Comparison of ENCODE assay signal across 6 cellular contexts in the genomic region with DNA sequence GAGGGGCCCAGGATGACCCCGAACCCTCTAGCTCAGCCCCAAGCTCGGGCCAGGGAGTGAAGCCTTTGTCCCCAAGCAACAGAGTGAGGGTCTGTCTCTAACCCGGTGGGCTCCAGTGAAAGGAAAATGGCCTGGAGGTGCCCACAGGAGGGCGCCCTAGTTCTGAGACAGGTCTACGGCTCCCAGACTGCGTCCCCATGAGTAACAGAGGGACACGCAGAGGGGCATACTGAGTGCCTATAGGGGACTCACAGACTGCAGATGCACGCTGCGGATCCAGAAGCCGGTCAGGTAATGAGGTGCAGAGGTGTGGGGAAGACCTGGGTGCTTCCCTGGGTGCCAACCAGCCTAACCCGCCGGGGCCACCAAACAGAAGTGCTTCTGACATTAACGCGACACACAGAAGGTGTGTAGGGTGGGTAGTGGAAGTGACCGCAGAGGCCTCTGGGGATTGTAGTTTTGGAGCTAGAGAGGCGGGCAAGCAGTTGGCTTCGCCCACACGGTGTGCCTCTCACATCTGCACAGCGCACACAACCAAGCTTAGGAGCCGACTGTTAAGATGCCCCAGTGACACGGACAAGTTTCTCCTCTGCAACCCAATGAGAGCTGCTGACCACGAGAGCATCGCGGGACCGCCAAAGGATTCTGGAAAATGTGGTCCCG.
A peak's percentile ranks its signal among the peaks of the same experiment; 100 is the strongest.
DNase-seq lines count a peak whose midpoint lies in the region; ATAC-seq, FAIRE-seq and TF ChIP-seq lines count a peak whose summit lies in the region.
"Not testable (repeated sequence)": the region's sequence is repeated elsewhere in the genome, so short reads cannot be mapped to it uniquely, and the experiment has no call there.

No MANE protein-coding gene starts in this region.

- H3T11ph ChIP-seq in H9 (ENCODE audit: low read length), result not testable (repeated sequence)

- not testable (repeated sequence) for H3K4me2 ChIP-seq in GM23338; H9 (ENCODE audit: insufficient read depth, insufficient read length, low read length)

- H3K36me3 ChIP-seq in GM23338 (ENCODE audit: insufficient read depth); endodermal cell (ENCODE audit: control insufficient read depth, insufficient read depth, low read length); heart left ventricle: not testable (repeated sequence)

- H3K36me3 Mint-ChIP-seq in GM23338 (ENCODE audit: low read depth), result peaks cover 38% of the 10 kb centered on the region
- peaks cover 23 to 26% (median 25%) of the 10 kb centered on the region in 3 experiments for H3K36me3 Mint-ChIP-seq in H9 (ENCODE audit: insufficient read depth in 1 of 3, low read depth in 3 of 3)
- peaks cover 23% of the 10 kb centered on the region for H3K36me3 Mint-ChIP-seq in WTC11
- H3K36me3 Mint-ChIP-seq in endodermal cell (ENCODE audit: low read depth), result peaks cover 26% of the 10 kb centered on the region

- not testable (repeated sequence) for H4K20me1 ChIP-seq in GM23338 (replicated peaks; ENCODE audit: insufficient read depth); H9 (ENCODE audit: control insufficient read depth, insufficient read depth, insufficient read length)

- not testable (repeated sequence) for H2AK5ac ChIP-seq in H9 (ENCODE audit: insufficient read length, low read length)

- not testable (repeated sequence) for H3K4me1 Mint-ChIP-seq in GM23338, H9, WTC11, endodermal cell

- H2BK20ac ChIP-seq in H9 (ENCODE audit: low read depth, low read length, poor library complexity, severe bottlenecking), result not testable (repeated sequence)

- H4K91ac ChIP-seq in H9 (ENCODE audit: insufficient read length, low read depth, low read length), result not testable (repeated sequence)

- intact Hi-C loops in heart left ventricle (cut with DNase I), result not testable (repeated sequence)

- not testable (repeated sequence) for H3K56ac ChIP-seq in H9 (ENCODE audit: insufficient read length, low read depth, low read length)

- not testable (repeated sequence) for H3K23me2 ChIP-seq in H9 (ENCODE audit: insufficient read length, low read depth, low read length, poor library complexity, severe bottlenecking)

- WGBS in H9 (ENCODE audit: extremely low coverage, insufficient read length, low lambda C conversion rate), result no CpG with 5 or more reads among the region's 26 CpGs
- WGBS in endodermal cell (ENCODE audit: insufficient coverage in 1 of 2, insufficient read length in 1 of 2), 2 experiments, result 100% methylated on average over 1 of the region's 26 CpGs; no CpG with 5 or more reads in 1 of the 2 experiments
- 90 to 95% (median 93%) methylated on average over 12 to 13 of the region's 26 CpGs; no CpG with 5 or more reads in 1 of the 4 donors for WGBS in heart left ventricle, 4 donors

- H3K18ac ChIP-seq in H9 (ENCODE audit: insufficient read length, low read depth, low read length), result not testable (repeated sequence)

- H3K4me3 ChIP-seq in GM23338; endodermal cell (ENCODE audit: low read length); heart left ventricle: not testable (repeated sequence)

- H3K9me2 ChIP-seq in GM23338 (ENCODE audit: insufficient read depth), result not testable (repeated sequence)

- CTCF ChIA-PET in WTC11 (lab: Charles Lee), result not testable (repeated sequence)

- not testable (repeated sequence) for DNase-seq in GM23338 (ENCODE audit: low spot score); H9; HTR-8/SVneo (ENCODE audit: insufficient read length, low spot score); WTC11 (ENCODE audit: low spot score); endodermal cell; heart left ventricle

- not testable (repeated sequence) for H3K79me1 ChIP-seq in H9 (ENCODE audit: insufficient read depth, low read depth, low read length, poor library complexity, severe bottlenecking)

- H3K79me2 ChIP-seq in GM23338 (replicated peaks; ENCODE audit: insufficient read depth); H9 (ENCODE audit: insufficient read depth, low read length): not testable (repeated sequence)

- not testable (repeated sequence) for H2AFZ ChIP-seq in GM23338; H9 (ENCODE audit: low read length)

- H2BK15ac ChIP-seq in H9 (ENCODE audit: low read depth, low read length), result not testable (repeated sequence)

- not testable (repeated sequence) for H3K27me3 Mint-ChIP-seq in GM23338 (ENCODE audit: insufficient read depth, low read depth, poor library complexity); H9 (ENCODE audit: low read depth); WTC11 (ENCODE audit: low read depth); endodermal cell (ENCODE audit: insufficient read depth)

- not testable (repeated sequence) for TF ChIP-seq POLR2A in heart left ventricle (IDR thresholded peaks at IDR 0.05)

- H4K5ac ChIP-seq in H9 (ENCODE audit: insufficient read length, low read depth, low read length), result not testable (repeated sequence)

- not testable (repeated sequence) for H3K14ac ChIP-seq in H9 (ENCODE audit: insufficient read depth, low read length)

- not testable (repeated sequence) for H3F3A ChIP-seq in GM23338 (replicated peaks; ENCODE audit: low read depth)

- H4K8ac ChIP-seq in H9 (replicated peaks; ENCODE audit: insufficient read length, low read depth, low read length), result not testable (repeated sequence)

- POLR2A ChIA-PET in WTC11 (lab: Charles Lee), result not testable (repeated sequence)

- peak; percentile 87 for ATAC-seq in GM23338
- ATAC-seq in WTC11, result peak; percentile 87
- ATAC-seq in heart left ventricle, result peak in 3 of 4 donors; percentile 11 to 41 (median 12)

- H3K9ac ChIP-seq in H9 (ENCODE audit: extremely low read depth, insufficient read length, low read length); endodermal cell (ENCODE audit: extremely low read depth, low read length, poor library complexity, severe bottlenecking): not testable (repeated sequence)

- TF ChIP-seq CTCF in GM23338 (conservative IDR thresholded peaks at IDR 0.05; ENCODE audit: low read depth in 2 of 2) (peak in 1 of 2 experiments; percentile 36; a peak in 2 of 4 replicates), H9 (conservative IDR thresholded peaks at IDR 0.05) (peak; percentile 33; the same call in 2 of the 3 replicates), endodermal cell (conservative IDR thresholded peaks at IDR 0.05) (peak; percentile 24)
- TF ChIP-seq CTCF in WTC11 (IDR thresholded peaks at IDR 0.05); heart left ventricle (IDR thresholded peaks at IDR 0.05): not testable (repeated sequence)

- not testable (repeated sequence) for H3K27ac Mint-ChIP-seq in GM23338, H9, WTC11, endodermal cell

- H3K27me3 ChIP-seq in GM23338 (ENCODE audit: insufficient read depth); H9 (ENCODE audit: insufficient read depth, low read length); endodermal cell (ENCODE audit: control insufficient read depth, insufficient read depth, low read length, poor library complexity, severe bottlenecking); heart left ventricle: not testable (repeated sequence)

- not testable (repeated sequence) for H2BK12ac ChIP-seq in H9 (ENCODE audit: insufficient read length, low read depth, low read length)

- H3K4me1 ChIP-seq in GM23338 (ENCODE audit: insufficient read depth); H9 (ENCODE audit: insufficient read depth, low read length); endodermal cell (ENCODE audit: control insufficient read depth, insufficient read depth, low read length); heart left ventricle: not testable (repeated sequence)

- H3K27ac ChIP-seq in GM23338 (ENCODE audit: low read depth); H9 (ENCODE audit: insufficient read length, low read depth, low read length); endodermal cell (ENCODE audit: low read depth, low read length); heart left ventricle: not testable (repeated sequence)

- not testable (repeated sequence) for H2BK120ac ChIP-seq in H9 (ENCODE audit: low read depth, low read length, poor library complexity, severe bottlenecking)

- not testable (repeated sequence) for H2BK5ac ChIP-seq in H9 (ENCODE audit: insufficient read length, low read length)

- H3K9me3 ChIP-seq in H9 (ENCODE audit: control insufficient read depth, low read depth, low read length); endodermal cell (ENCODE audit: control insufficient read depth, low read length); heart left ventricle: not testable (repeated sequence)

- H3K4ac ChIP-seq in H9 (ENCODE audit: low read depth, low read length), result not testable (repeated sequence)

- not testable (repeated sequence) for H3K23ac ChIP-seq in H9 (ENCODE audit: insufficient read length, low read depth, low read length)

- H3K4me3 Mint-ChIP-seq in GM23338, H9, WTC11, endodermal cell: not testable (repeated sequence)

- peak; percentile 16 for FAIRE-seq in HTR-8/SVneo (lab: Jason Lieb, UNC)

- H3K9me3 Mint-ChIP-seq in GM23338, result peaks cover 19% of the 10 kb centered on the region
- H3K9me3 Mint-ChIP-seq in H9, WTC11, endodermal cell: not testable (repeated sequence)

Comparison
In these comparisons a context has a peak if more than half of its experiments do, and no peak if none do; other contexts are left out.
1. ATAC-seq: peak in every context shown above with its lines; median percentile 87 in GM23338; 87 in WTC11; 12 in heart left ventricle.